ENCODE assay signal across 1 cellular context in genomic region chr3:5187152-5187919, GRCh38.
A peak's percentile ranks its signal among the peaks of the same experiment; 100 is the strongest.
TF ChIP-seq lines count a peak whose summit lies in the region.

Gene EDEM1, plus strand, starts transcription at chr3:5187707. Its CDS starts 99 bp downstream, at chr3:5187806.

TF ChIP-seq in HepG2, 621 proteins besides CTCF, POLR2A, EP300 and RAD21 (continued from another document and continues in another):
- no peak for TF ChIP-seq SNAPC4 (CRISPR knock-in tag; IDR thresholded peaks at IDR 0.05)
- TF ChIP-seq PATZ1 (CRISPR knock-in tag; IDR thresholded peaks at IDR 0.05) = peak; percentile 35; the same call in 1 of the 2 replicates
- TF ChIP-seq ZBTB8A (CRISPR knock-in tag; IDR thresholded peaks at IDR 0.05; ENCODE audit: borderline replicate concordance, low read depth) = no peak
- TF ChIP-seq ZNF30 (CRISPR knock-in tag; IDR thresholded peaks at IDR 0.05) = no peak
- no peak; the same call in 1 of the 2 replicates for TF ChIP-seq ZNF564 (CRISPR knock-in tag; IDR thresholded peaks at IDR 0.05)
- TF ChIP-seq RFX5 (IDR thresholded peaks at IDR 0.05; ENCODE audit: low read depth, low read length) = no peak; the same call in 1 of the 2 replicates
- TF ChIP-seq GABPA (IDR thresholded peaks at IDR 0.05; ENCODE audit: low read depth, low read length) = no peak
- TF ChIP-seq GABPA (CRISPR knock-in tag; IDR thresholded peaks at IDR 0.05; ENCODE audit: low read depth) = peak; percentile 4; the same call in 1 of the 2 replicates
- no peak for TF ChIP-seq ZBTB46 (CRISPR knock-in tag; IDR thresholded peaks at IDR 0.05; ENCODE audit: borderline replicate concordance)
- no peak; the same call in 1 of the 2 replicates for TF ChIP-seq ZNF761 (CRISPR knock-in tag; conservative IDR thresholded peaks at IDR 0.05)
- no peak for TF ChIP-seq ZHX2 (IDR thresholded peaks at IDR 0.05; ENCODE audit: low read depth)
- TF ChIP-seq ZHX2 (CRISPR knock-in tag; IDR thresholded peaks at IDR 0.05; ENCODE audit: borderline replicate concordance) = no peak
- TF ChIP-seq ZNF253 (CRISPR knock-in tag; IDR thresholded peaks at IDR 0.05; ENCODE audit: borderline replicate concordance) = no peak
- no peak for TF ChIP-seq TERF1 (CRISPR knock-in tag; IDR thresholded peaks at IDR 0.05)
- peak; percentile 39; the same call in 1 of the 2 replicates for TF ChIP-seq KMT2A (CRISPR knock-in tag; IDR thresholded peaks at IDR 0.05)
- no peak for TF ChIP-seq ZNF441 (CRISPR knock-in tag; IDR thresholded peaks at IDR 0.05; ENCODE audit: borderline replicate concordance)
- TF ChIP-seq IKZF5 (CRISPR knock-in tag; IDR thresholded peaks at IDR 0.05) = peak; percentile 60; the same call in 1 of the 2 replicates
- TF ChIP-seq ATF2 (CRISPR knock-in tag; IDR thresholded peaks at IDR 0.05) = peak; percentile 39; the same call in 1 of the 2 replicates
- peak; percentile 90 for TF ChIP-seq SP4 (CRISPR knock-in tag; IDR thresholded peaks at IDR 0.05)
- no peak for TF ChIP-seq TCF12 (IDR thresholded peaks at IDR 0.05)
- TF ChIP-seq TCF12 (CRISPR knock-in tag; IDR thresholded peaks at IDR 0.05) = no peak
- no peak for TF ChIP-seq ZNF382 (CRISPR knock-in tag; IDR thresholded peaks at IDR 0.05; ENCODE audit: borderline replicate concordance)
- peak; percentile 48; the same call in 1 of the 2 replicates for TF ChIP-seq HOMEZ (CRISPR knock-in tag; IDR thresholded peaks at IDR 0.05; ENCODE audit: low read depth)
- TF ChIP-seq KDM5A (IDR thresholded peaks at IDR 0.05; ENCODE audit: borderline replicate concordance, low read length) = peak; percentile 46; the same call in 1 of the 2 replicates
- TF ChIP-seq HNRNPL (IDR thresholded peaks at IDR 0.05; ENCODE audit: low read depth, low read length) = no peak
- TF ChIP-seq ATF3 (CRISPR knock-in tag; IDR thresholded peaks at IDR 0.05) = 0 out of 2 replicates have a peak, but pooled peaks have one; percentile 24
- no peak for TF ChIP-seq GFI1 (CRISPR knock-in tag; IDR thresholded peaks at IDR 0.05; ENCODE audit: borderline replicate concordance)
- peak; percentile 54 for TF ChIP-seq ZNF574 (CRISPR knock-in tag; IDR thresholded peaks at IDR 0.05)
- TF ChIP-seq STAG1 (CRISPR knock-in tag; IDR thresholded peaks at IDR 0.05) = 0 out of 2 replicates have a peak, but pooled peaks have one; percentile 6
